ENCODE assay signal across 24 cellular contexts in the genomic region with DNA sequence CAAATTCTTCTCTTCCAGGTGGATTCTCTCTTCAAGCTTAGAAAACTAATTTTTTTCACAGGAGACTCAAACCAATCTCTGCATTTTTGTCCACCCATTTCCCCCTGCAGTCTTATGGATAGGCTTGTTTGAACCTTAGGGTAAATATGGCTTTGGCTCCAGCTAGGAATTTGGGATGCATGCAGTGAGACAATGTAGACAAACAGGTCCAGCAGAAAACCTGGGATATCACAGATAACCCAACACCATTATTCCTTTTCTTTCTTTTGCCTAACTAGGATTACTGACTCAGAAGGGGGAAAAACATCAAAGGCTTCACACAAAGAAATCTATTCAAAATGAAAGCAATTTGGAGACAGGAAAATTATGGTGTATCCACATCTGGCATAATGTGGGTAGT. TPM values are rescaled to one million over a fixed set of nuclear protein-coding genes. Genes with fewer than 3 reads are reported as not detected.
"Had no signal": no experiment of that assay in that cellular context is flagged by ENCODE, and none has a peak within 500 bp of the region (broad histone marks: within the 10 kb centered on the region; RNA-seq: fewer than 3 reads in every experiment).

No MANE protein-coding gene starts in this region.

- FAIRE-seq: bronchial epithelial cell, urothelium cell line had no signal

- H3K4me1 Mint-ChIP-seq: activated CD4-positive, alpha-beta T cell treated with anti-CD3 and anti-CD28 coated beads for 36 hours; activated CD8-positive, alpha-beta memory T cell treated with anti-CD3 and anti-CD28 coated beads, Interleukin-2, amount 10 ng/mL, durations not matched to agents 7 days and 5 days; central memory CD8-positive, alpha-beta T cell had no signal

- H3K36me3 Mint-ChIP-seq: activated CD8-positive, alpha-beta memory T cell treated with anti-CD3 and anti-CD28 coated beads, Interleukin-2, amount 10 ng/mL, durations not matched to agents 7 days and 5 days; activated naive CD4-positive, alpha-beta T cell treated with anti-CD3 and anti-CD28 coated beads, Interleukin-2, amount 50 U/mL, for 72 hours; naive thymus-derived CD4-positive, alpha-beta T cell had no signal

- H3K9me3 Mint-ChIP-seq: activated naive CD4-positive, alpha-beta T cell treated with anti-CD3 and anti-CD28 coated beads, Interleukin-2, amount 50 U/mL, for 72 hours; central memory CD8-positive, alpha-beta T cell; dendritic cell treated with granulocyte-macrophage colony-stimulating factor and Interleukin-4, amounts not matched to agents 40 ng/mL and 50 ng/mL, for 4 days; endodermal cell had no signal

- H3K4me3 Mint-ChIP-seq: activated CD4-positive, alpha-beta T cell treated with anti-CD3 and anti-CD28 coated beads for 36 hours; activated CD8-positive, alpha-beta memory T cell treated with anti-CD3 and anti-CD28 coated beads, Interleukin-2, amount 10 ng/mL, durations not matched to agents 7 days and 5 days; activated CD8-positive, alpha-beta T cell treated with anti-CD3 and anti-CD28 coated beads, Interleukin-2, amount 10 ng/mL, durations not matched to agents 7 days and 5 days; central memory CD8-positive, alpha-beta T cell; dendritic cell treated with granulocyte-macrophage colony-stimulating factor and Interleukin-4, amounts not matched to agents 40 ng/mL and 50 ng/mL, for 4 days; endodermal cell; naive thymus-derived CD4-positive, alpha-beta T cell had no signal

- ATAC-seq: activated CD4-positive, alpha-beta T cell treated with anti-CD3 and anti-CD28 coated beads for 36 hours; activated CD8-positive, alpha-beta memory T cell treated with anti-CD3 and anti-CD28 coated beads, Interleukin-2, amount 10 ng/mL, durations not matched to agents 7 days and 5 days; activated CD8-positive, alpha-beta T cell treated with anti-CD3 and anti-CD28 coated beads, Interleukin-2, amount 10 ng/mL, durations not matched to agents 7 days and 5 days; activated naive CD4-positive, alpha-beta T cell treated with anti-CD3 and anti-CD28 coated beads, Interleukin-2, amount 50 U/mL, for 72 hours; foreskin keratinocyte; heart left ventricle; naive thymus-derived CD4-positive, alpha-beta T cell had no signal

- H3K27ac Mint-ChIP-seq: activated CD4-positive, alpha-beta T cell treated with anti-CD3 and anti-CD28 coated beads for 36 hours; activated CD8-positive, alpha-beta memory T cell treated with anti-CD3 and anti-CD28 coated beads, Interleukin-2, amount 10 ng/mL, durations not matched to agents 7 days and 5 days; activated CD8-positive, alpha-beta T cell treated with anti-CD3 and anti-CD28 coated beads, Interleukin-2, amount 10 ng/mL, durations not matched to agents 7 days and 5 days; activated naive CD4-positive, alpha-beta T cell treated with anti-CD3 and anti-CD28 coated beads, Interleukin-2, amount 50 U/mL, for 72 hours; dendritic cell treated with granulocyte-macrophage colony-stimulating factor and Interleukin-4, amounts not matched to agents 40 ng/mL and 50 ng/mL, for 4 days; endodermal cell; naive thymus-derived CD4-positive, alpha-beta T cell; progenitor cell of endocrine pancreas had no signal

- DNase-seq: activated CD4-positive, alpha-beta T cell treated with anti-CD3 and anti-CD28 coated beads for 36 hours; activated CD4-positive, CD25-positive, alpha-beta regulatory T cell; activated CD8-positive, alpha-beta memory T cell treated with anti-CD3 and anti-CD28 coated beads, Interleukin-2, amount 10 ng/mL, durations not matched to agents 7 days and 5 days; activated CD8-positive, alpha-beta T cell treated with anti-CD3 and anti-CD28 coated beads, Interleukin-2, amount 10 ng/mL, durations not matched to agents 7 days and 5 days; activated naive CD4-positive, alpha-beta T cell; activated T-cell treated with anti-CD3 and anti-CD28 coated beads, Interleukin-2, amount 50 U/mL, for 48 hours; anterior cingulate cortex; endodermal cell; foreskin keratinocyte; heart left ventricle; hypothalamus; midbrain; naive thymus-derived CD4-positive, alpha-beta T cell; ovary; stimulated activated CD4-positive, alpha-beta T cell treated with anti-CD3 and anti-CD28 coated beads, Interleukin-2, amount 100 ng/mL, for 48 hours; stimulated activated naive CD4-positive, alpha-beta T cell treated with Interleukin-2 at 50 U/mL for 16 hours; transverse colon had no signal

RNA-seq across cellular contexts. Expression of a gene that starts 11.2 kb away (rescaled TPM):
- total RNA-seq: activated CD4-positive, alpha-beta T cell treated with anti-CD3 and anti-CD28 coated beads for 36 hours; activated CD8-positive, alpha-beta memory T cell treated with anti-CD3 and anti-CD28 coated beads, Interleukin-2, amount 10 ng/mL, durations not matched to agents 7 days and 5 days; activated CD8-positive, alpha-beta T cell treated with anti-CD3 and anti-CD28 coated beads, Interleukin-2, amount 10 ng/mL, durations not matched to agents 7 days and 5 days; activated naive CD4-positive, alpha-beta T cell treated with anti-CD3 and anti-CD28 coated beads, Interleukin-2, amount 50 U/mL, for 72 hours; foreskin keratinocyte; kidney epithelial cell had no signal
